9 cellular contexts compared by ENCODE assay signal in genomic region chr17:49132317-49132698, GRCh38.
DNase-seq lines count a peak whose midpoint lies in the region; ATAC-seq lines count a peak whose summit lies in the region.
"Had no signal": no experiment of that assay in that cellular context is flagged by ENCODE, and none has a peak within 500 bp of the region (broad histone marks: within the 10 kb centered on the region; RNA-seq: fewer than 3 reads in every experiment).

No MANE protein-coding gene starts in this region.

- no peak for DNase-seq in T-helper 2 cell treated with Interferon-gamma antibody and Interleukin-4, amounts not matched to agents 5 μg/mL and 100 μg/mL, for 36 hours (ENCODE audit: low spot score)
- DNase-seq in T-helper 2 cell, result no peak
- no peak for DNase-seq in activated naive CD8-positive, alpha-beta T cell treated with anti-CD3 and anti-CD28 coated beads, Interleukin-2, amount 50 U/mL, for 24 hours
- no peak for DNase-seq in stimulated activated effector memory CD8-positive, alpha-beta T cell treated with anti-CD3 and anti-CD28 coated beads, Interleukin-12 subunit alpha, Interleukin-12 subunit beta, amount 100 ng/mL, for 72 hours (ENCODE audit: low spot score in 2 of 2)
- no peak for DNase-seq in hypothalamus (lab: John Stamatoyannopoulos, UW)
- DNase-seq: Kasumi-1 had no signal

- no peaks in the 10 kb centered on the region for H3K9me3 Mint-ChIP-seq in T-helper 2 cell treated with Interferon-gamma antibody and Interleukin-4, amounts not matched to agents 5 μg/mL and 100 μg/mL, for 36 hours
- no peaks in the 10 kb centered on the region for H3K9me3 Mint-ChIP-seq in activated naive CD8-positive, alpha-beta T cell treated with anti-CD3 and anti-CD28 coated beads, Interleukin-2, amount 50 U/mL, for 24 hours
- no peaks in the 10 kb centered on the region for H3K9me3 Mint-ChIP-seq in stimulated activated effector memory CD8-positive, alpha-beta T cell treated with anti-CD3 and anti-CD28 coated beads, Interleukin-12 subunit alpha, Interleukin-12 subunit beta, amount 100 ng/mL, for 72 hours

- no peak overlapping the region for H3K27ac Mint-ChIP-seq in T-helper 2 cell treated with Interferon-gamma antibody and Interleukin-4, amounts not matched to agents 5 μg/mL and 100 μg/mL, for 36 hours
- H3K27ac Mint-ChIP-seq in activated naive CD8-positive, alpha-beta T cell treated with anti-CD3 and anti-CD28 coated beads, Interleukin-2, amount 50 U/mL, for 24 hours, result no peak overlapping the region
- no peak overlapping the region for H3K27ac Mint-ChIP-seq in stimulated activated effector memory CD8-positive, alpha-beta T cell treated with anti-CD3 and anti-CD28 coated beads, Interleukin-12 subunit alpha, Interleukin-12 subunit beta, amount 100 ng/mL, for 72 hours

- peaks cover 41% of the 10 kb centered on the region for H3K27me3 ChIP-seq in iPS-15b (ENCODE audit: control insufficient read depth, insufficient read depth, low read length)

- peak overlapping the region; percentile 47 for H3K9ac ChIP-seq in iPS-15b (ENCODE audit: low read depth, low read length)

- peaks cover 3% of the 10 kb centered on the region for H3K4me1 Mint-ChIP-seq in T-helper 2 cell treated with Interferon-gamma antibody and Interleukin-4, amounts not matched to agents 5 μg/mL and 100 μg/mL, for 36 hours (ENCODE audit: low read depth)
- peaks cover 3% of the 10 kb centered on the region for H3K4me1 Mint-ChIP-seq in activated naive CD8-positive, alpha-beta T cell treated with anti-CD3 and anti-CD28 coated beads, Interleukin-2, amount 50 U/mL, for 24 hours
- H3K4me1 Mint-ChIP-seq in stimulated activated effector memory CD8-positive, alpha-beta T cell treated with anti-CD3 and anti-CD28 coated beads, Interleukin-12 subunit alpha, Interleukin-12 subunit beta, amount 100 ng/mL, for 72 hours, result peaks cover 8% of the 10 kb centered on the region

- H3K4me3 ChIP-seq in iPS-15b (ENCODE audit: low read depth, low read length), result peak overlapping the region; percentile 63

- no peaks in the 10 kb centered on the region for H3K4me1 ChIP-seq in iPS-15b (ENCODE audit: control insufficient read depth, insufficient read depth, low read length)

- peak overlapping the region; percentile 45 for H3K4me3 Mint-ChIP-seq in T-helper 2 cell treated with Interferon-gamma antibody and Interleukin-4, amounts not matched to agents 5 μg/mL and 100 μg/mL, for 36 hours
- H3K4me3 Mint-ChIP-seq in activated naive CD8-positive, alpha-beta T cell treated with anti-CD3 and anti-CD28 coated beads, Interleukin-2, amount 50 U/mL, for 24 hours, result peak overlapping the region; percentile 51
- H3K4me3 Mint-ChIP-seq in stimulated activated effector memory CD8-positive, alpha-beta T cell treated with anti-CD3 and anti-CD28 coated beads, Interleukin-12 subunit alpha, Interleukin-12 subunit beta, amount 100 ng/mL, for 72 hours, result peak overlapping the region; percentile 64

- H3K36me3 ChIP-seq in iPS-15b (ENCODE audit: control insufficient read depth, insufficient read depth, low read length), result no peaks in the 10 kb centered on the region

- H3K9me3 ChIP-seq in iPS-15b (ENCODE audit: control insufficient read depth, insufficient read depth, low read length), result peaks cover 8% of the 10 kb centered on the region

- peaks cover 72% of the 10 kb centered on the region for H3K27me3 Mint-ChIP-seq in T-helper 2 cell treated with Interferon-gamma antibody and Interleukin-4, amounts not matched to agents 5 μg/mL and 100 μg/mL, for 36 hours (ENCODE audit: low read depth)
- peaks cover 56% of the 10 kb centered on the region for H3K27me3 Mint-ChIP-seq in activated naive CD8-positive, alpha-beta T cell treated with anti-CD3 and anti-CD28 coated beads, Interleukin-2, amount 50 U/mL, for 24 hours

- H3K36me3 Mint-ChIP-seq in T-helper 2 cell treated with Interferon-gamma antibody and Interleukin-4, amounts not matched to agents 5 μg/mL and 100 μg/mL, for 36 hours (ENCODE audit: low read depth), result no peaks in the 10 kb centered on the region
- no peaks in the 10 kb centered on the region for H3K36me3 Mint-ChIP-seq in activated naive CD8-positive, alpha-beta T cell treated with anti-CD3 and anti-CD28 coated beads, Interleukin-2, amount 50 U/mL, for 24 hours (ENCODE audit: low read depth)
- H3K36me3 Mint-ChIP-seq in stimulated activated effector memory CD8-positive, alpha-beta T cell treated with anti-CD3 and anti-CD28 coated beads, Interleukin-12 subunit alpha, Interleukin-12 subunit beta, amount 100 ng/mL, for 72 hours, result no peaks in the 10 kb centered on the region

- no peak for ATAC-seq in activated naive CD8-positive, alpha-beta T cell treated with anti-CD3 and anti-CD28 coated beads, Interleukin-2, amount 50 U/mL, for 24 hours
- no peak for ATAC-seq in stimulated activated effector memory CD8-positive, alpha-beta T cell treated with anti-CD3 and anti-CD28 coated beads, Interleukin-12 subunit alpha, Interleukin-12 subunit beta, amount 100 ng/mL, for 72 hours
- ATAC-seq in GM18870 (IDR thresholded peaks at IDR 0.05; ENCODE audit: unreplicated experiment) (no peak), HG03025 (IDR thresholded peaks at IDR 0.05; ENCODE audit: low FRiP score, unreplicated experiment) (no peak)
